In the genomic region with DNA sequence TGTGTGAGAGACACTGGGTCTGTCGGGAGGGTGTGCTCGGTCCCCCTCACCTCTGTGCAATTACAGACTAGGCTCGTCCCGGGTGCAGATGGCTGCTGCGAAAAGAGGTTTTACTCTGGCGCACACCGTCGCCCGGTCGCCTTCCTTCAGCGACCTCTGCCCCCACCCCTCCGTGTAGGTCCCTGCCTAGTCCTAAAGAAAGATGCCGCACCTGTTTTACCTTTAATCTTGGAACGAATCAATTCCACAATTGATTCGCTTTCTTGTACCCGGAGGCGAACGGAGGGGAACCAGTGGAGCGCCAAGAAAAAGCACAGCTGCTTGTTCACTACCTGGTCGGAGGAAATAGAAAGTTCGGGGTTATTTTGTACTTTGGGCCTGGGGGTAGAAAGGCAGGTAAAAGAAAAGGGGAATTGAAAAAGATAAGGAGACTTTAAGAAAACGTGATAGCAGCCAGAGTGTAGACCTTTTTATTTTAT, we compare ENCODE assay signal across 8 cellular contexts. TPM values are rescaled to one million over a fixed set of nuclear protein-coding genes. Genes with fewer than 3 reads are reported as not detected.
DNase-seq lines count a peak whose midpoint lies in the region; ATAC-seq and TF ChIP-seq lines count a peak whose summit lies in the region.

No MANE protein-coding gene starts in this region.

- H3K27ac ChIP-seq in mesodermal cell (ENCODE audit: low read depth, low read length, severe bottlenecking) = no peak overlapping the region

- H3K27me3 Mint-ChIP-seq in Calu3 (ENCODE audit: unreplicated experiment) = no peaks in the 10 kb centered on the region
- peaks cover 61% of the 10 kb centered on the region for H3K27me3 Mint-ChIP-seq in activated T-helper 1 cell treated with anti-CD3 and anti-CD28 coated beads, Interleukin-12 subunit alpha, Interleukin-12 subunit beta, Interleukin-2, Interleukin-4 antibody, amounts not matched to agents 30 ng/mL and 10 ng/mL and 1 ng/mL, durations not matched to agents 14 hours and 24 hours and 36 hours (ENCODE audit: insufficient read depth)

- no TSS peak for BruUV-seq in Calu3 (replicated peaks; lab: Mats Ljungman, UMichigan)

- H3K36me3 ChIP-seq in mesodermal cell (ENCODE audit: control insufficient read depth, insufficient read depth, low read length) = no peaks in the 10 kb centered on the region

- peak; percentile 39 for DNase-seq in Calu3
- DNase-seq in activated T-helper 1 cell treated with anti-CD3 and anti-CD28 coated beads, Interleukin-12 subunit alpha, Interleukin-12 subunit beta, Interleukin-2, Interleukin-4 antibody, amounts not matched to agents 30 ng/mL and 10 ng/mL and 1 ng/mL, durations not matched to agents 14 hours and 24 hours and 36 hours (ENCODE audit: low spot score) = no peak
- DNase-seq in MV-4-11 (lab: John Stamatoyannopoulos, UW) = no peak

- no peaks in the 10 kb centered on the region for H3K9me3 ChIP-seq in mesodermal cell (ENCODE audit: control insufficient read depth, low read length)

- peaks cover 4% of the 10 kb centered on the region for H3K4me1 ChIP-seq in mesodermal cell (ENCODE audit: control insufficient read depth, insufficient read depth, low read length, poor library complexity, severe bottlenecking)

- no peak for TF ChIP-seq CTCF in Calu3 (IDR thresholded peaks at IDR 0.05; ENCODE audit: unreplicated experiment)

- H3K27ac Mint-ChIP-seq in Calu3 (ENCODE audit: unreplicated experiment) = peak overlapping the region; percentile 21
- no peak overlapping the region for H3K27ac Mint-ChIP-seq in activated T-helper 1 cell treated with anti-CD3 and anti-CD28 coated beads, Interleukin-12 subunit alpha, Interleukin-12 subunit beta, Interleukin-2, Interleukin-4 antibody, amounts not matched to agents 30 ng/mL and 10 ng/mL and 1 ng/mL, durations not matched to agents 14 hours and 24 hours and 36 hours

- CTCF ChIA-PET in Calu3 (lab: Charles Lee) = no interaction called here

- H3K9me3 Mint-ChIP-seq in Calu3 (ENCODE audit: low read depth, unreplicated experiment) = no peaks in the 10 kb centered on the region
- no peaks in the 10 kb centered on the region for H3K9me3 Mint-ChIP-seq in activated T-helper 1 cell treated with anti-CD3 and anti-CD28 coated beads, Interleukin-12 subunit alpha, Interleukin-12 subunit beta, Interleukin-2, Interleukin-4 antibody, amounts not matched to agents 30 ng/mL and 10 ng/mL and 1 ng/mL, durations not matched to agents 14 hours and 24 hours and 36 hours

- ATAC-seq in GM21515 (IDR thresholded peaks at IDR 0.05; ENCODE audit: unreplicated experiment) = peak; percentile 33
- ATAC-seq in HG02763 (IDR thresholded peaks at IDR 0.05; ENCODE audit: unreplicated experiment) = no peak
- ATAC-seq in HG03565 (IDR thresholded peaks at IDR 0.05; ENCODE audit: unreplicated experiment) = no peak
- no peak for ATAC-seq in HG02588 (IDR thresholded peaks at IDR 0.05; ENCODE audit: unreplicated experiment)

- H3K4me1 Mint-ChIP-seq in Calu3 (ENCODE audit: low read depth, unreplicated experiment) = peaks cover 49% of the 10 kb centered on the region
- H3K4me1 Mint-ChIP-seq in activated T-helper 1 cell treated with anti-CD3 and anti-CD28 coated beads, Interleukin-12 subunit alpha, Interleukin-12 subunit beta, Interleukin-2, Interleukin-4 antibody, amounts not matched to agents 30 ng/mL and 10 ng/mL and 1 ng/mL, durations not matched to agents 14 hours and 24 hours and 36 hours (ENCODE audit: low read depth) = no peaks in the 10 kb centered on the region

- H3K4me3 ChIP-seq in mesodermal cell (ENCODE audit: extremely low read depth, insufficient read depth, low read length, poor library complexity, severe bottlenecking) = peak overlapping the region; percentile 41

- H3K4me3 Mint-ChIP-seq in Calu3 (ENCODE audit: low read depth, unreplicated experiment) = peak overlapping the region; percentile 74
- peak overlapping the region; percentile 73 for H3K4me3 Mint-ChIP-seq in activated T-helper 1 cell treated with anti-CD3 and anti-CD28 coated beads, Interleukin-12 subunit alpha, Interleukin-12 subunit beta, Interleukin-2, Interleukin-4 antibody, amounts not matched to agents 30 ng/mL and 10 ng/mL and 1 ng/mL, durations not matched to agents 14 hours and 24 hours and 36 hours

- WGBS in mesodermal cell (ENCODE audit: insufficient coverage in 2 of 2), 2 experiments = 7 to 8% methylated on average over 12 to 21 of the region's 22 CpGs

- intact Hi-C loops in Calu3 (cut with micrococcal nuclease; ENCODE audit: unreplicated experiment) = loop anchor here (5.0 to 10.0 kb wide), 2 partner anchors 71 to 182 kb away; no protein-coding TSS in a partner anchor
- intact Hi-C loops in activated T-helper 1 cell treated with anti-CD3 and anti-CD28 coated beads, Interleukin-12 subunit alpha, Interleukin-12 subunit beta, Interleukin-2, Interleukin-4 antibody, amounts not matched to agents 30 ng/mL and 10 ng/mL and 1 ng/mL, durations not matched to agents 14 hours and 24 hours and 36 hours (cut with micrococcal nuclease) = loop anchor here (10.0 kb wide), 1 partner anchor 192 kb away; a partner anchor contains a TSS

- peaks cover 36% of the 10 kb centered on the region for H3K36me3 Mint-ChIP-seq in Calu3 (ENCODE audit: insufficient read depth, unreplicated experiment)
- no peaks in the 10 kb centered on the region for H3K36me3 Mint-ChIP-seq in activated T-helper 1 cell treated with anti-CD3 and anti-CD28 coated beads, Interleukin-12 subunit alpha, Interleukin-12 subunit beta, Interleukin-2, Interleukin-4 antibody, amounts not matched to agents 30 ng/mL and 10 ng/mL and 1 ng/mL, durations not matched to agents 14 hours and 24 hours and 36 hours (ENCODE audit: low read depth)

RNA-seq across cellular contexts. Expression of a gene that starts 1.2 kb away (rescaled TPM):
- 88.5 and 90.1 TPM in 2 replicates for total RNA-seq in Calu3 (2022)
- total RNA-seq in activated T-helper 1 cell treated with anti-CD3 and anti-CD28 coated beads, Interleukin-12 subunit alpha, Interleukin-12 subunit beta, Interleukin-2, Interleukin-4 antibody, amounts not matched to agents 30 ng/mL and 10 ng/mL and 1 ng/mL, durations not matched to agents 14 hours and 24 hours and 36 hours = 0.17 TPM in 1 of 2 replicates, not detected in the other
- polyA plus RNA-seq in mesodermal cell (2013, experiment 1 of 2) = 10.4 TPM
- polyA plus RNA-seq in mesodermal cell (2013, experiment 2 of 2) = 20.6 TPM

Comparison
In these comparisons a context has a peak if more than half of its experiments do, and no peak if none do; other contexts are left out.
1. RNA of a gene that starts 1.2 kb away (total RNA-seq): 88.5 to 90.1 TPM in Calu3; 0.17 TPM in activated T-helper 1 cell treated with anti-CD3 and anti-CD28 coated beads, Interleukin-12 subunit alpha, Interleukin-12 subunit beta, Interleukin-2, Interleukin-4 antibody, amounts not matched to agents 30 ng/mL and 10 ng/mL and 1 ng/mL, durations not matched to agents 14 hours and 24 hours and 36 hours; every median in the first group is over 10 times any median in the second.